10 cellular contexts compared by ENCODE assay signal in the genomic region with DNA sequence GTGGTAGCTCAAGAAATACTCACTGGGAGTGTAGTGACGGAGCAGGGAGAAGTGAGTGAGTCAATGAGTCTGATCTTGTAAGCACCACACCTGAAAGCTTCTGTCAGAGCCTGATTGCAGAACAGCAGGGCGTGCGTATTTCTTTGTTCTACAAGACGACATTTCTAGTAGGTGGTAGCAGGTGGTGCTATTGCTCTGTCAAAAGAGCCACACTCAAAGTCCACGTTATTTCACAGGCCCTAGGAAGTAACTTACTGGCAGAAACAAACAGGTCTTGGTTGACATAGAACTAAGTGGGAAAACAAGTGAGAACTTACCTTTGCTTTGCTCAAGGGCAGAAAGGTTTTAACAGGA. TPM values are rescaled to one million over a fixed set of nuclear protein-coding genes. Genes with fewer than 3 reads are reported as not detected.
DNase-seq lines count a peak whose midpoint lies in the region; ATAC-seq, FAIRE-seq and TF ChIP-seq lines count a peak whose summit lies in the region.
"Had no signal": no experiment of that assay in that cellular context is flagged by ENCODE, and none has a peak within 500 bp of the region (broad histone marks: within the 10 kb centered on the region; RNA-seq: fewer than 3 reads in every experiment).

No MANE protein-coding gene starts in this region.

- DNase-seq in GDM1 (lab: John Stamatoyannopoulos, UW) (peak; percentile 12), astrocyte of the hippocampus (ENCODE audit: low read depth, low spot score) (peak; percentile 31), HepG2 (ENCODE audit: low spot score) (peak; percentile 81), retina (no peak)
- DNase-seq in activated T-cell treated with anti-CD3 and anti-CD28 coated beads, Interleukin-2, amount 50 U/mL, for 4 hours = no peak
- no peak for DNase-seq in CD8-positive, alpha-beta T cell
- DNase-seq: ovary had no signal

- 1% methylated on average over 5 of the region's 5 CpGs for WGBS in HepG2 (ENCODE audit: low lambda C conversion rate)

- no peak for TF ChIP-seq POLR2A in HepG2 (IDR thresholded peaks at IDR 0.05; ENCODE audit: insufficient read depth in 1 of 2, low read depth in 2 of 2, low read length in 2 of 2)

- POLR2A ChIA-PET in HepG2 (lab: Yijun Ruan, JAX) = interaction anchor here (1.0 to 1.6 kb wide), 2 partner anchors 10 to 206 kb away, joined by 5 to 6 read pairs; no protein-coding TSS in a partner anchor
- POLR2A ChIA-PET in CD8-positive, alpha-beta T cell (lab: Charles Lee) = no interaction called here

- no peak overlapping the region for H3K27ac Mint-ChIP-seq in CD8-positive, alpha-beta T cell
- H3K27ac Mint-ChIP-seq: stimulated activated effector memory CD8-positive, alpha-beta T cell treated with anti-CD3 and anti-CD28 coated beads, Interleukin-12 subunit alpha, Interleukin-12 subunit beta, amount 100 ng/mL, for 72 hours had no signal

- no peaks in the 10 kb centered on the region for H3K27me3 ChIP-seq in Loucy (ENCODE audit: insufficient read depth, low read length, poor library complexity, severe bottlenecking)
- no peaks in the 10 kb centered on the region for H3K27me3 ChIP-seq in HepG2 (ENCODE audit: control insufficient read depth in 1 of 2, insufficient read depth in 2 of 2, low read length in 2 of 2)
- H3K27me3 ChIP-seq in CD8-positive, alpha-beta T cell (ENCODE audit: insufficient read depth, low read length) = no peaks in the 10 kb centered on the region
- H3K27me3 ChIP-seq: ovary had no signal

- no peak overlapping the region for H3K27ac ChIP-seq in HepG2 (ENCODE audit: extremely low read length, insufficient read depth, low read length)
- no peak overlapping the region for H3K27ac ChIP-seq in CD8-positive, alpha-beta T cell (ENCODE audit: low read depth, low read length)
- H3K27ac ChIP-seq: ovary had no signal

- H3K9me3 Mint-ChIP-seq in activated T-cell treated with anti-CD3 and anti-CD28 coated beads, Interleukin-2, amount 50 U/mL, for 4 hours = no peaks in the 10 kb centered on the region
- H3K9me3 Mint-ChIP-seq in CD8-positive, alpha-beta T cell = no peaks in the 10 kb centered on the region
- H3K9me3 Mint-ChIP-seq: stimulated activated effector memory CD8-positive, alpha-beta T cell treated with anti-CD3 and anti-CD28 coated beads, Interleukin-12 subunit alpha, Interleukin-12 subunit beta, amount 100 ng/mL, for 72 hours had no signal

- peaks cover 6% of the 10 kb centered on the region for H3K4me1 Mint-ChIP-seq in activated T-cell treated with anti-CD3 and anti-CD28 coated beads, Interleukin-2, amount 50 U/mL, for 4 hours (ENCODE audit: low read depth)
- peaks cover 13% of the 10 kb centered on the region for H3K4me1 Mint-ChIP-seq in CD8-positive, alpha-beta T cell (ENCODE audit: low read depth)
- H3K4me1 Mint-ChIP-seq: stimulated activated effector memory CD8-positive, alpha-beta T cell treated with anti-CD3 and anti-CD28 coated beads, Interleukin-12 subunit alpha, Interleukin-12 subunit beta, amount 100 ng/mL, for 72 hours had no signal

- no peaks in the 10 kb centered on the region for H3K27me3 Mint-ChIP-seq in activated T-cell treated with anti-CD3 and anti-CD28 coated beads, Interleukin-2, amount 50 U/mL, for 4 hours (ENCODE audit: low read depth)
- H3K27me3 Mint-ChIP-seq in CD8-positive, alpha-beta T cell (ENCODE audit: low read depth) = peaks cover 2% of the 10 kb centered on the region

- H3K9me2 ChIP-seq in Loucy (replicated peaks; ENCODE audit: low read depth, low read length) = no peaks in the 10 kb centered on the region

- peak overlapping the region; percentile 40 for H3K4me2 ChIP-seq in Loucy (ENCODE audit: low read depth, low read length, poor library complexity, severe bottlenecking)
- H3K4me2 ChIP-seq in HepG2 (ENCODE audit: low read depth, low read length) = peak overlapping the region; percentile 74

- peaks cover 5% of the 10 kb centered on the region; the same call in 1 of the 2 replicates for H3F3A ChIP-seq in Loucy (ENCODE audit: low read depth)

- H3K9ac ChIP-seq in Loucy (ENCODE audit: low read depth, low read length, poor library complexity, severe bottlenecking) (peak overlapping the region; percentile 51), HepG2 (ENCODE audit: insufficient read depth, low read depth, low read length) (0 out of 2 replicates have a peak overlapping the region, but pooled peaks have one; percentile 19)

- CTCF ChIA-PET in HepG2 (lab: Yijun Ruan, JAX; ENCODE audit: low intra/inter-chr PET ratio, low total read pairs) = interaction anchor here (1.0 kb wide), 1 partner anchor 310 kb away, joined by 3 read pairs; no protein-coding TSS in a partner anchor
- CTCF ChIA-PET in CD8-positive, alpha-beta T cell (lab: Charles Lee) = interaction anchor here (0.6 kb wide), 1 partner anchor 12 kb away, joined by 3 read pairs; no protein-coding TSS in a partner anchor

- peak; percentile 47 for TF ChIP-seq RAD21 in HepG2 (CRISPR knock-in tag; IDR thresholded peaks at IDR 0.05)

- in situ Hi-C loops in HepG2 (cut with HindIII; ENCODE audit: extremely low pct_ligation_motif_present, low pct_unique_long_range_greater_than_20kb) = no loop called here

- TF ChIP-seq EP300 in HepG2 (IDR thresholded peaks at IDR 0.05; ENCODE audit: low read depth in 2 of 2, low read length in 2 of 2) (0 out of 4 replicates have a peak, but pooled peaks of 1 of the 2 experiments have one; percentile 33), HepG2 (CRISPR knock-in tag; IDR thresholded peaks at IDR 0.05; ENCODE audit: borderline replicate concordance) (no peak)

- H3K36me3 ChIP-seq in Loucy (ENCODE audit: insufficient read depth, low read length) (no peaks in the 10 kb centered on the region), HepG2 (replicated peaks in 1 of 2; ENCODE audit: control insufficient read depth in 1 of 2, insufficient read depth in 2 of 2, low read length in 2 of 2) (no peaks in the 10 kb centered on the region)
- H3K36me3 ChIP-seq in CD8-positive, alpha-beta T cell (ENCODE audit: insufficient read depth, low read length) = no peaks in the 10 kb centered on the region
- H3K36me3 ChIP-seq: ovary had no signal

- intact Hi-C loops in HepG2 (cut with micrococcal nuclease; ENCODE audit: unreplicated experiment) = loop anchor here (1.0 to 10.0 kb wide), 3 partner anchors 247 to 915 kb away; no protein-coding TSS in a partner anchor
- intact Hi-C loops in CD8-positive, alpha-beta T cell (cut with DNase I, micrococcal nuclease) = no loop called here

- ATAC-seq in HepG2 (peak; percentile 91), GM21360 (IDR thresholded peaks at IDR 0.05; ENCODE audit: unreplicated experiment) (no peak)
- no peak for ATAC-seq in activated T-cell treated with anti-CD3 and anti-CD28 coated beads, Interleukin-2, amount 50 U/mL, for 4 hours
- ATAC-seq in CD8-positive, alpha-beta T cell = no peak
- ATAC-seq: stimulated activated effector memory CD8-positive, alpha-beta T cell treated with anti-CD3 and anti-CD28 coated beads, Interleukin-12 subunit alpha, Interleukin-12 subunit beta, amount 100 ng/mL, for 72 hours had no signal

- H4K20me1 ChIP-seq in Loucy (ENCODE audit: insufficient read depth, low read length, poor library complexity, severe bottlenecking) (no peaks in the 10 kb centered on the region), HepG2 (ENCODE audit: insufficient read depth, low read length) (no peaks in the 10 kb centered on the region)

- H3K4me3 ChIP-seq in Loucy (ENCODE audit: low read length, poor library complexity, severe bottlenecking) (no peak overlapping the region), HepG2 (replicated peaks in 1 of 3; ENCODE audit: insufficient read depth in 1 of 3, low read depth in 2 of 3, low read length in 3 of 3) (peak overlapping the region in 1 of 3 experiments; percentile 15; a peak in 1 of 6 replicates)
- no peak overlapping the region for H3K4me3 ChIP-seq in CD8-positive, alpha-beta T cell (ENCODE audit: low read depth, low read length)
- H3K4me3 ChIP-seq: ovary had no signal

- H2AFZ ChIP-seq in Loucy (ENCODE audit: low read length) (peak overlapping the region; percentile 65; the same call in 1 of the 2 replicates), HepG2 (ENCODE audit: low read length) (no peak overlapping the region)

- no peaks in the 10 kb centered on the region for H3K79me2 ChIP-seq in Loucy (ENCODE audit: insufficient read depth, low read length)
- H3K79me2 ChIP-seq in HepG2 (ENCODE audit: insufficient read depth, low read length) = no peaks in the 10 kb centered on the region

- H3K4me1 ChIP-seq in Loucy (ENCODE audit: insufficient read depth, low read length, poor library complexity, severe bottlenecking) = peaks cover 76% of the 10 kb centered on the region
- peaks cover 48% of the 10 kb centered on the region for H3K4me1 ChIP-seq in HepG2 (ENCODE audit: insufficient read depth, low read length)
- H3K4me1 ChIP-seq in CD8-positive, alpha-beta T cell (ENCODE audit: insufficient read depth, low read length) = peaks cover 11% of the 10 kb centered on the region

- BruUV-seq in HepG2 (replicated peaks; lab: Mats Ljungman, UMichigan) = no TSS peak

- FAIRE-seq in HepG2 (lab: Jason Lieb, UNC) = peak; percentile 55

- TF ChIP-seq CTCF in Loucy (conservative IDR thresholded peaks at IDR 0.05; ENCODE audit: low read length) (peak; percentile 63), HepG2 (CRISPR knock-in tag; IDR thresholded peaks at IDR 0.05) (peak; percentile 78)
- no peak for TF ChIP-seq CTCF in CD8-positive, alpha-beta T cell (IDR thresholded peaks at IDR 0.05)

- H3K36me3 Mint-ChIP-seq in activated T-cell treated with anti-CD3 and anti-CD28 coated beads, Interleukin-2, amount 50 U/mL, for 4 hours (ENCODE audit: insufficient read depth) = no peaks in the 10 kb centered on the region
- H3K36me3 Mint-ChIP-seq in CD8-positive, alpha-beta T cell = no peaks in the 10 kb centered on the region
- H3K36me3 Mint-ChIP-seq: stimulated activated effector memory CD8-positive, alpha-beta T cell treated with anti-CD3 and anti-CD28 coated beads, Interleukin-12 subunit alpha, Interleukin-12 subunit beta, amount 100 ng/mL, for 72 hours had no signal

- H3K9me3 ChIP-seq in Loucy (ENCODE audit: insufficient read depth, low read depth, low read length) = no peaks in the 10 kb centered on the region
- H3K9me3 ChIP-seq in HepG2 (ENCODE audit: low read length) = no peaks in the 10 kb centered on the region
- no peaks in the 10 kb centered on the region for H3K9me3 ChIP-seq in CD8-positive, alpha-beta T cell (ENCODE audit: low read length)
- H3K9me3 ChIP-seq: ovary had no signal

- no peak overlapping the region for H3K4me3 Mint-ChIP-seq in activated T-cell treated with anti-CD3 and anti-CD28 coated beads, Interleukin-2, amount 50 U/mL, for 4 hours
- no peak overlapping the region for H3K4me3 Mint-ChIP-seq in CD8-positive, alpha-beta T cell
- H3K4me3 Mint-ChIP-seq: stimulated activated effector memory CD8-positive, alpha-beta T cell treated with anti-CD3 and anti-CD28 coated beads, Interleukin-12 subunit alpha, Interleukin-12 subunit beta, amount 100 ng/mL, for 72 hours had no signal

RNA-seq across cellular contexts. Expression of gene SPRY1, which starts 46.4 kb away (rescaled TPM):
- total RNA-seq in HepG2 (2016; rRNA removed; fragmentation: Illumina TruSeq; extraction: Trizol) = 22.5 and 24.7 TPM in 2 replicates
- 4.3 and 5.4 TPM in 2 replicates for total RNA-seq in HepG2 (2016; cell fraction: cytosol; rRNA removed; fragmentation: Illumina TruSeq; extraction: Trizol; ENCODE audit: low read depth)
- 21.4 and 23.6 TPM in 2 replicates for total RNA-seq in HepG2 (2016; cell fraction: insoluble cytoplasmic fraction; rRNA removed; fragmentation: Illumina TruSeq; extraction: Trizol)
- total RNA-seq in HepG2 (2016; cell fraction: membrane; rRNA removed; fragmentation: Illumina TruSeq; extraction: Trizol) = 14.5 and 17.5 TPM in 2 replicates
- total RNA-seq in HepG2 (2016; cell fraction: nucleus; rRNA removed; fragmentation: Illumina TruSeq; extraction: Trizol) = 31.3 and 35.8 TPM in 2 replicates
- polyA plus RNA-seq in HepG2 (2011; rRNA removed) = 33.4 and 35.4 TPM in 2 replicates
- 19.4 and 28.2 TPM in 2 replicates for polyA plus RNA-seq in HepG2 (2011; cell fraction: cytosol; rRNA removed)
- polyA plus RNA-seq in HepG2 (2011; cell fraction: nucleus; rRNA removed) = 51.7 and 53.2 TPM in 2 replicates
- 31.5 and 33.4 TPM in 2 replicates for polyA plus RNA-seq in HepG2 (2012)
- 1.8 and 1.9 TPM in 2 replicates for polyA plus RNA-seq in HepG2 (2016; cell fraction: cytosol; fragmentation: Illumina TruSeq; extraction: Trizol; ENCODE audit: low read depth)
- 22.0 and 23.2 TPM in 2 replicates for polyA plus RNA-seq in HepG2 (2016; cell fraction: insoluble cytoplasmic fraction; fragmentation: Illumina TruSeq; extraction: Trizol; ENCODE audit: low read depth)
- 7.4 and 7.5 TPM in 2 replicates for polyA plus RNA-seq in HepG2 (2016; cell fraction: membrane; fragmentation: Illumina TruSeq; extraction: Trizol; ENCODE audit: low read depth)
- 70.5 and 74.3 TPM in 2 replicates for polyA plus RNA-seq in HepG2 (2016; cell fraction: nucleus; fragmentation: Illumina TruSeq; extraction: Trizol; ENCODE audit: insufficient read depth, low read depth)
- 0.26 and 48.0 TPM in 2 replicates for polyA minus RNA-seq in HepG2 (2011; rRNA and poly(A)+ RNA removed; ENCODE audit: low replicate concordance)
- polyA minus RNA-seq in HepG2 (2011; cell fraction: cytosol; rRNA and poly(A)+ RNA removed) = 37.3 and 43.9 TPM in 2 replicates
- polyA minus RNA-seq in HepG2 (2011; cell fraction: nucleus; rRNA and poly(A)+ RNA removed) = 61.7 and 66.8 TPM in 2 replicates
- 10 to 100 TPM; 31.8 to 65.2 (median 48.4) TPM for total RNA-seq in activated T-cell treated with anti-CD3 and anti-CD28 coated beads, Interleukin-2, amount 50 U/mL, for 4 hours
- total RNA-seq in CD8-positive, alpha-beta T cell = 10 to 100 TPM; 65.8 to 66.1 TPM

Comparison
In these comparisons a context has a peak if more than half of its experiments do, and no peak if none do; other contexts are left out.
1. DNase-seq: peak in GDM1 (single experiment), astrocyte of the hippocampus (single experiment) and HepG2 (single experiment); none in activated T-cell treated with anti-CD3 and anti-CD28 coated beads, Interleukin-2, amount 50 U/mL, for 4 hours (single experiment), CD8-positive, alpha-beta T cell (0 of 7) and retina (single experiment).